In the genomic region with DNA sequence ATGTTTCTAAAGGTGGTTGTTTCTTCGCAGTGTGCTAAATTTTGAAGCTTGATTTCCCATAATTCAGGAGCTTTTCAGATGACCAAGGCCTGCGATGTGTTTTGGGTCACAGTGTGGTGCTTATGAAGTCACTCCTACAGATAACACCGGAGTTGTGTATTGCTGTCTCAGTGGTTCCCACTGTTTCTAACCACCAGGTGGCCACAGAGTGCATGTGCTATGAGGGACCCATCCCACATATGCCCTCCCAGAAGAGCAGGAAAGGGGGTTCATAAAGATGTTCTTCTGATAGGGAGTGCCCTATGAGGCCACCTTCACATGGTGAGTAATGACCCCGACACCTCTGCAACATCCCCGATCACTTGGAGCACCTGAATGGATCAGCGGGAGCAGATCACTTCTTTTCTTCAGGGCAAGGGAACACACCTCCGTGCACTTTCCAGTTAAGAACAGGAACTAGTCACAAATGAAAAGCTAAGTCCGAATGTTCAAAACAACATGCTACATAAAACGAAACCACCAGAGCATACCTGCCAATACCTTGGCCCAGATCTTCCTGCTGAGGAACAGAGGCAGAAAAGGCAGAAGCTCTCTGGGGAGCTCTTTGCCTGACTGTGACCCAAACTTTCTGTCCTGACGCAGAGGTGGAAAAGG, we compare ENCODE assay signal across 8 cellular contexts.
DNase-seq lines count a peak whose midpoint lies in the region; ATAC-seq and TF ChIP-seq lines count a peak whose summit lies in the region.
"Not testable (repeated sequence)": the region's sequence is repeated elsewhere in the genome, so short reads cannot be mapped to it uniquely, and the experiment has no call there.

No MANE protein-coding gene starts in this region.

- TF ChIP-seq CTCF in Calu3 (IDR thresholded peaks at IDR 0.05; ENCODE audit: unreplicated experiment): peak; percentile 49
- not testable (repeated sequence) for TF ChIP-seq CTCF in GM20000 (IDR thresholded peaks at IDR 0.05; ENCODE audit: extremely low read depth, missing control alignments)
- peak; percentile 52 for TF ChIP-seq CTCF in RWPE1 (conservative IDR thresholded peaks at IDR 0.05; ENCODE audit: low read depth)
- peak in 38 of 56 donors; percentile 5 to 56 (median 32) for TF ChIP-seq CTCF in dorsolateral prefrontal cortex (IDR thresholded peaks at IDR 0.05 in 54 of 56, conservative IDR thresholded peaks at IDR 0.05 in 2 of 56; ENCODE audit: low read depth in 1 of 56, partially characterized antibody in 56 of 56)
- peak in 2 of 3 experiments; percentile 20 to 36 for TF ChIP-seq CTCF in testis (IDR thresholded peaks at IDR 0.05)

- H3K9me3 ChIP-seq in testis: not testable (repeated sequence)

- H3K4me1 ChIP-seq in testis: not testable (repeated sequence)

- not testable (repeated sequence) for H3K4me3 ChIP-seq in dorsolateral prefrontal cortex, testis

- intact Hi-C loops in Calu3 (cut with micrococcal nuclease; ENCODE audit: unreplicated experiment); activated CD4-positive, alpha-beta T cell treated with anti-CD3 and anti-CD28 coated beads, Interleukin-2, amount 10 ng/mL, durations not matched to agents 24 days and 14 days (cut with micrococcal nuclease); dorsolateral prefrontal cortex (cut with DNase I); testis (cut with DNase I; ENCODE audit: low total_unique reads): not testable (repeated sequence)

- H3K36me3 ChIP-seq in testis (ENCODE audit: low read depth, missing control alignments): not testable (repeated sequence)

- not testable (repeated sequence) for H3K27ac Mint-ChIP-seq in Calu3 (ENCODE audit: unreplicated experiment); activated CD4-positive, alpha-beta T cell treated with anti-CD3 and anti-CD28 coated beads, Interleukin-2, amount 10 ng/mL, durations not matched to agents 24 days and 14 days

- H3K27me3 ChIP-seq in dorsolateral prefrontal cortex: peaks cover 0 to 98% (median 9%) of the 10 kb centered on the region in 45 donors
- not testable (repeated sequence) for H3K27me3 ChIP-seq in testis

- not testable (repeated sequence) for H3K27ac ChIP-seq in RWPE1, dorsolateral prefrontal cortex, testis

- DNase-seq in Calu3: peak; percentile 49
- DNase-seq in GM20000 (ENCODE audit: low spot score): peak; percentile 20
- DNase-seq in M059J (ENCODE audit: low read depth): peak; percentile 9
- DNase-seq in RWPE1 (ENCODE audit: low spot score): not testable (repeated sequence)
- DNase-seq in activated CD4-positive, alpha-beta T cell treated with anti-CD3 and anti-CD28 coated beads, Interleukin-2, amount 10 ng/mL, durations not matched to agents 24 days and 14 days: peak; percentile 64
- DNase-seq in dorsolateral prefrontal cortex: peak in 1 of 10 donors; percentile 49
- DNase-seq in left lobe of liver (ENCODE audit: low spot score): peak; percentile 54
- peak; percentile 30 for DNase-seq in testis

- POLR2A ChIA-PET in RWPE1 (lab: Yijun Ruan, JAX; ENCODE audit: low non-redundant PET): not testable (repeated sequence)

- WGBS in testis, 2 donors: 48 to 60% methylated on average over 9 to 10 of the region's 10 CpGs

- ATAC-seq in left lobe of liver: peak; percentile 93

- not testable (repeated sequence) for H3K4me1 Mint-ChIP-seq in Calu3 (ENCODE audit: low read depth, unreplicated experiment); activated CD4-positive, alpha-beta T cell treated with anti-CD3 and anti-CD28 coated beads, Interleukin-2, amount 10 ng/mL, durations not matched to agents 24 days and 14 days

- not testable (repeated sequence) for H3K27me3 Mint-ChIP-seq in Calu3 (ENCODE audit: unreplicated experiment)
- peaks cover 18% of the 10 kb centered on the region for H3K27me3 Mint-ChIP-seq in activated CD4-positive, alpha-beta T cell treated with anti-CD3 and anti-CD28 coated beads, Interleukin-2, amount 10 ng/mL, durations not matched to agents 24 days and 14 days

- TF ChIP-seq POLR2A in testis (IDR thresholded peaks at IDR 0.05): not testable (repeated sequence)

- BruUV-seq in Calu3 (replicated peaks; lab: Mats Ljungman, UMichigan): not testable (repeated sequence)

- H3K4me3 Mint-ChIP-seq in Calu3 (ENCODE audit: low read depth, unreplicated experiment); activated CD4-positive, alpha-beta T cell treated with anti-CD3 and anti-CD28 coated beads, Interleukin-2, amount 10 ng/mL, durations not matched to agents 24 days and 14 days: not testable (repeated sequence)

- H3K36me3 Mint-ChIP-seq in Calu3 (ENCODE audit: insufficient read depth, unreplicated experiment); activated CD4-positive, alpha-beta T cell treated with anti-CD3 and anti-CD28 coated beads, Interleukin-2, amount 10 ng/mL, durations not matched to agents 24 days and 14 days (ENCODE audit: low read depth): not testable (repeated sequence)

- CTCF ChIA-PET in Calu3 (lab: Charles Lee): interaction anchor here (1.1 kb wide), 1 partner anchor 11 kb away, joined by 3 read pairs; no protein-coding TSS in a partner anchor
- CTCF ChIA-PET in RWPE1 (lab: Yijun Ruan, JAX): interaction anchor here (0.9 kb wide), 1 partner anchor 98 kb away, joined by 3 read pairs; no protein-coding TSS in a partner anchor

- H3K9me3 Mint-ChIP-seq in Calu3 (ENCODE audit: low read depth, unreplicated experiment); activated CD4-positive, alpha-beta T cell treated with anti-CD3 and anti-CD28 coated beads, Interleukin-2, amount 10 ng/mL, durations not matched to agents 24 days and 14 days: not testable (repeated sequence)
